ENCODE assay signal across 1 cellular context in the genomic region with DNA sequence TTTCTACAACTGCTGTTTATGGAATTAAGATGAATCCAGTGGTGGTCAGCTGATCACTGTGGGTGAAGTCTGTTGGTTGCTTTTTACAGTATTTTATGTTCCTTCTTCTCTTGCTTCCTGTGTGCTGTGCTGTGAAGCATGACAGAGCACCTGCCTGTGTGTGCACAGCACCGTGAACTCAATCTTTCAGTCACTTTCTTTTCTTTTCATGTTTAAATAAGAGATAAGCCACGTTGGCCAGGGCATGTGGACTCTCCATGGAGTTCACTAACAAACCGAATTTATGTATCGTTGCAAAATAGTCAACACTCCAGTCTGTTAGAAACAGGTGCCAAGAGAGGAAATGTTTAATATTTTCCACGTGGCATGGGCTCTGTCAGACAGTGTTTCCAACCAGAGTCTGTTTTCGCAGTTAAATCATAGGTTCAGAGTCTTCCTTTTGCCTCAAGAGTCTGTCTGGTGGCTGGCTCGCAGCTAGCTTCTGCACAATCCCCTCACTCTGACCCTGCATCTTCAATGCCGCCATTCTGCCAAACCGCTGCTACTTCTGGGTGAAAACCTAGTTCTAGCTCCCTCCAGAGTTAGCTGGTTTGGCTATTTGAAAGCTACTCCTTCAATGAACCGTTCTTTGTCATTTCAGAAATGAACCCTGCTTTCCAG.
TF ChIP-seq lines count a peak whose summit lies in the region.

No MANE protein-coding gene starts in this region.

TF ChIP-seq in HepG2, 621 proteins besides CTCF, POLR2A, EP300 and RAD21 (continued from another document and continues in another):
- TF ChIP-seq RBM39 (IDR thresholded peaks at IDR 0.05; ENCODE audit: low read depth, low read length, poor library complexity, severe bottlenecking) = no peak
- TF ChIP-seq SETDB1 (CRISPR knock-in tag; IDR thresholded peaks at IDR 0.05; ENCODE audit: borderline replicate concordance) = no peak
- TF ChIP-seq, protein P1, sequence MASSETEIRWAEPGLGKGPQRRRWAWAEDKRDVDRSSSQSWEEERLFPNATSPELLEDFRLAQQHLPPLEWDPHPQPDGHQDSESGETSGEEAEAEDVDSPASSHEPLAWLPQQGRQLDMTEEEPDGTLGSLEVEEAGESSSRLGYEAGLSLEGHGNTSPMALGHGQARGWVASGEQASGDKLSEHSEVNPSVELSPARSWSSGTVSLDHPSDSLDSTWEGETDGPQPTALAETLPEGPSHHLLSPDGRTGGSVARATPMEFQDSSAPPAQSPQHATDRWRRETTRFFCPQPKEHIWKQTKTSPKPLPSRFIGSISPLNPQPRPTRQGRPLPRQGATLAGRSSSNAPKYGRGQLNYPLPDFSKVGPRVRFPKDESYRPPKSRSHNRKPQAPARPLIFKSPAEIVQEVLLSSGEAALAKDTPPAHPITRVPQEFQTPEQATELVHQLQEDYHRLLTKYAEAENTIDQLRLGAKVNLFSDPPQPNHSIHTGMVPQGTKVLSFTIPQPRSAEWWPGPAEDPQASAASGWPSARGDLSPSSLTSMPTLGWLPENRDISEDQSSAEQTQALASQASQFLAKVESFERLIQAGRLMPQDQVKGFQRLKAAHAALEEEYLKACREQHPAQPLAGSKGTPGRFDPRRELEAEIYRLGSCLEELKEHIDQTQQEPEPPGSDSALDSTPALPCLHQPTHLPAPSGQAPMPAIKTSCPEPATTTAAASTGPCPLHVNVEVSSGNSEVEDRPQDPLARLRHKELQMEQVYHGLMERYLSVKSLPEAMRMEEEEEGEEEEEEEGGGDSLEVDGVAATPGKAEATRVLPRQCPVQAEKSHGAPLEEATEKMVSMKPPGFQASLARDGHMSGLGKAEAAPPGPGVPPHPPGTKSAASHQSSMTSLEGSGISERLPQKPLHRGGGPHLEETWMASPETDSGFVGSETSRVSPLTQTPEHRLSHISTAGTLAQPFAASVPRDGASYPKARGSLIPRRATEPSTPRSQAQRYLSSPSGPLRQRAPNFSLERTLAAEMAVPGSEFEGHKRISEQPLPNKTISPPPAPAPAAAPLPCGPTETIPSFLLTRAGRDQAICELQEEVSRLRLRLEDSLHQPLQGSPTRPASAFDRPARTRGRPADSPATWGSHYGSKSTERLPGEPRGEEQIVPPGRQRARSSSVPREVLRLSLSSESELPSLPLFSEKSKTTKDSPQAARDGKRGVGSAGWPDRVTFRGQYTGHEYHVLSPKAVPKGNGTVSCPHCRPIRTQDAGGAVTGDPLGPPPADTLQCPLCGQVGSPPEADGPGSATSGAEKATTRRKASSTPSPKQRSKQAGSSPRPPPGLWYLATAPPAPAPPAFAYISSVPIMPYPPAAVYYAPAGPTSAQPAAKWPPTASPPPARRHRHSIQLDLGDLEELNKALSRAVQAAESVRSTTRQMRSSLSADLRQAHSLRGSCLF (CRISPR knock-in tag; IDR thresholded peaks at IDR 0.05; ENCODE audit: borderline replicate concordance) = no peak
- TF ChIP-seq EHMT2 (IDR thresholded peaks at IDR 0.05; ENCODE audit: borderline replicate concordance, low read depth, low read length) = no peak
- TF ChIP-seq NR3C1 (CRISPR knock-in tag; IDR thresholded peaks at IDR 0.05) = no peak
- no peak for TF ChIP-seq ADNP (CRISPR knock-in tag; IDR thresholded peaks at IDR 0.05)
- TF ChIP-seq, protein P2, sequence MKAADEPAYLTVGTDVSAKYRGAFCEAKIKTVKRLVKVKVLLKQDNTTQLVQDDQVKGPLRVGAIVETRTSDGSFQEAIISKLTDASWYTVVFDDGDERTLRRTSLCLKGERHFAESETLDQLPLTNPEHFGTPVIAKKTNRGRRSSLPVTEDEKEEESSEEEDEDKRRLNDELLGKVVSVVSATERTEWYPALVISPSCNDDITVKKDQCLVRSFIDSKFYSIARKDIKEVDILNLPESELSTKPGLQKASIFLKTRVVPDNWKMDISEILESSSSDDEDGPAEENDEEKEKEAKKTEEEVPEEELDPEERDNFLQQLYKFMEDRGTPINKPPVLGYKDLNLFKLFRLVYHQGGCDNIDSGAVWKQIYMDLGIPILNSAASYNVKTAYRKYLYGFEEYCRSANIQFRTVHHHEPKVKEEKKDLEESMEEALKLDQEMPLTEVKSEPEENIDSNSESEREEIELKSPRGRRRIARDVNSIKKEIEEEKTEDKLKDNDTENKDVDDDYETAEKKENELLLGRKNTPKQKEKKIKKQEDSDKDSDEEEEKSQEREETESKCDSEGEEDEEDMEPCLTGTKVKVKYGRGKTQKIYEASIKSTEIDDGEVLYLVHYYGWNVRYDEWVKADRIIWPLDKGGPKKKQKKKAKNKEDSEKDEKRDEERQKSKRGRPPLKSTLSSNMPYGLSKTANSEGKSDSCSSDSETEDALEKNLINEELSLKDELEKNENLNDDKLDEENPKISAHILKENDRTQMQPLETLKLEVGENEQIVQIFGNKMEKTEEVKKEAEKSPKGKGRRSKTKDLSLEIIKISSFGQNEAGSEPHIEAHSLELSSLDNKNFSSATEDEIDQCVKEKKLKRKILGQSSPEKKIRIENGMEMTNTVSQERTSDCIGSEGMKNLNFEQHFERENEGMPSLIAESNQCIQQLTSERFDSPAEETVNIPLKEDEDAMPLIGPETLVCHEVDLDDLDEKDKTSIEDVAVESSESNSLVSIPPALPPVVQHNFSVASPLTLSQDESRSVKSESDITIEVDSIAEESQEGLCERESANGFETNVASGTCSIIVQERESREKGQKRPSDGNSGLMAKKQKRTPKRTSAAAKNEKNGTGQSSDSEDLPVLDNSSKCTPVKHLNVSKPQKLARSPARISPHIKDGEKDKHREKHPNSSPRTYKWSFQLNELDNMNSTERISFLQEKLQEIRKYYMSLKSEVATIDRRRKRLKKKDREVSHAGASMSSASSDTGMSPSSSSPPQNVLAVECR (CRISPR knock-in tag; IDR thresholded peaks at IDR 0.05; ENCODE audit: borderline replicate concordance) = peak; percentile 60; the same call in 1 of the 2 replicates
- TF ChIP-seq SOX5 (CRISPR knock-in tag; IDR thresholded peaks at IDR 0.05; ENCODE audit: borderline replicate concordance) = peak; percentile 70; the same call in 1 of the 2 replicates
- TF ChIP-seq ZNF558 (CRISPR knock-in tag; IDR thresholded peaks at IDR 0.05; ENCODE audit: borderline replicate concordance) = no peak
- TF ChIP-seq ZSCAN12 (CRISPR knock-in tag; IDR thresholded peaks at IDR 0.05) = no peak
- TF ChIP-seq POLR2AphosphoS2 (IDR thresholded peaks at IDR 0.05; ENCODE audit: low read depth, low read length) = no peak
- no peak for TF ChIP-seq ZNF234 (CRISPR knock-in tag; conservative IDR thresholded peaks at IDR 0.05)
- TF ChIP-seq SALL1 (CRISPR knock-in tag; IDR thresholded peaks at IDR 0.05) = peak; percentile 91
- no peak for TF ChIP-seq KLF13 (CRISPR knock-in tag; IDR thresholded peaks at IDR 0.05)
- TF ChIP-seq HHEX (CRISPR knock-in tag; IDR thresholded peaks at IDR 0.05) = no peak
- TF ChIP-seq, protein P3, sequence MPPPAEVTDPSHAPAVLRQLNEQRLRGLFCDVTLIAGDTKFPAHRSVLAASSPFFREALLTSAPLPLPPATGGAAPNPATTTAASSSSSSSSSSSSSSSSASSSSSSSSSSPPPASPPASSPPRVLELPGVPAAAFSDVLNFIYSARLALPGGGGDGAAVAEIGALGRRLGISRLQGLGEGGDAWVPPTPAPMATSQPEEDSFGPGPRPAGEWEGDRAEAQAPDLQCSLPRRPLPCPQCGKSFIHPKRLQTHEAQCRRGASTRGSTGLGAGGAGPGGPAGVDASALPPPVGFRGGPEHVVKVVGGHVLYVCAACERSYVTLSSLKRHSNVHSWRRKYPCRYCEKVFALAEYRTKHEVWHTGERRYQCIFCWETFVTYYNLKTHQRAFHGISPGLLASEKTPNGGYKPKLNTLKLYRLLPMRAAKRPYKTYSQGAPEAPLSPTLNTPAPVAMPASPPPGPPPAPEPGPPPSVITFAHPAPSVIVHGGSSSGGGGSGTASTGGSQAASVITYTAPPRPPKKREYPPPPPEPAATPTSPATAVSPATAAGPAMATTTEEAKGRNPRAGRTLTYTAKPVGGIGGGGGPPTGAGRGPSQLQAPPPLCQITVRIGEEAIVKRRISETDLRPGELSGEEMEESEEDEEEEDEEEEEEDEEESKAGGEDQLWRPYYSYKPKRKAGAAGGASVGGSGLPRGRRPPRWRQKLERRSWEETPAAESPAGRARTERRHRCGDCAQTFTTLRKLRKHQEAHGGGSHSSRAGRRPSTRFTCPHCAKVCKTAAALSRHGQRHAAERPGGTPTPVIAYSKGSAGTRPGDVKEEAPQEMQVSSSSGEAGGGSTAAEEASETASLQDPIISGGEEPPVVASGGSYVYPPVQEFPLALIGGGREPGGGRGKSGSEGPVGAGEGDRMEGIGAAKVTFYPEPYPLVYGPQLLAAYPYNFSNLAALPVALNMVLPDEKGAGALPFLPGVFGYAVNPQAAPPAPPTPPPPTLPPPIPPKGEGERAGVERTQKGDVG (CRISPR knock-in tag; IDR thresholded peaks at IDR 0.05; ENCODE audit: borderline replicate concordance) = no peak
- 0 out of 2 replicates have a peak, but pooled peaks have one; percentile 23 for TF ChIP-seq MIXL1 (CRISPR knock-in tag; IDR thresholded peaks at IDR 0.05)
- TF ChIP-seq ZNF333 (CRISPR knock-in tag; IDR thresholded peaks at IDR 0.05; ENCODE audit: borderline replicate concordance) = no peak
- TF ChIP-seq, protein P4, sequence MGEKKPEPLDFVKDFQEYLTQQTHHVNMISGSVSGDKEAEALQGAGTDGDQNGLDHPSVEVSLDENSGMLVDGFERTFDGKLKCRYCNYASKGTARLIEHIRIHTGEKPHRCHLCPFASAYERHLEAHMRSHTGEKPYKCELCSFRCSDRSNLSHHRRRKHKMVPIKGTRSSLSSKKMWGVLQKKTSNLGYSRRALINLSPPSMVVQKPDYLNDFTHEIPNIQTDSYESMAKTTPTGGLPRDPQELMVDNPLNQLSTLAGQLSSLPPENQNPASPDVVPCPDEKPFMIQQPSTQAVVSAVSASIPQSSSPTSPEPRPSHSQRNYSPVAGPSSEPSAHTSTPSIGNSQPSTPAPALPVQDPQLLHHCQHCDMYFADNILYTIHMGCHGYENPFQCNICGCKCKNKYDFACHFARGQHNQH (CRISPR knock-in tag; IDR thresholded peaks at IDR 0.05) = 0 out of 2 replicates have a peak, but pooled peaks have one; percentile 12
- TF ChIP-seq ZNF24 (IDR thresholded peaks at IDR 0.05) = no peak
- TF ChIP-seq, protein P5, sequence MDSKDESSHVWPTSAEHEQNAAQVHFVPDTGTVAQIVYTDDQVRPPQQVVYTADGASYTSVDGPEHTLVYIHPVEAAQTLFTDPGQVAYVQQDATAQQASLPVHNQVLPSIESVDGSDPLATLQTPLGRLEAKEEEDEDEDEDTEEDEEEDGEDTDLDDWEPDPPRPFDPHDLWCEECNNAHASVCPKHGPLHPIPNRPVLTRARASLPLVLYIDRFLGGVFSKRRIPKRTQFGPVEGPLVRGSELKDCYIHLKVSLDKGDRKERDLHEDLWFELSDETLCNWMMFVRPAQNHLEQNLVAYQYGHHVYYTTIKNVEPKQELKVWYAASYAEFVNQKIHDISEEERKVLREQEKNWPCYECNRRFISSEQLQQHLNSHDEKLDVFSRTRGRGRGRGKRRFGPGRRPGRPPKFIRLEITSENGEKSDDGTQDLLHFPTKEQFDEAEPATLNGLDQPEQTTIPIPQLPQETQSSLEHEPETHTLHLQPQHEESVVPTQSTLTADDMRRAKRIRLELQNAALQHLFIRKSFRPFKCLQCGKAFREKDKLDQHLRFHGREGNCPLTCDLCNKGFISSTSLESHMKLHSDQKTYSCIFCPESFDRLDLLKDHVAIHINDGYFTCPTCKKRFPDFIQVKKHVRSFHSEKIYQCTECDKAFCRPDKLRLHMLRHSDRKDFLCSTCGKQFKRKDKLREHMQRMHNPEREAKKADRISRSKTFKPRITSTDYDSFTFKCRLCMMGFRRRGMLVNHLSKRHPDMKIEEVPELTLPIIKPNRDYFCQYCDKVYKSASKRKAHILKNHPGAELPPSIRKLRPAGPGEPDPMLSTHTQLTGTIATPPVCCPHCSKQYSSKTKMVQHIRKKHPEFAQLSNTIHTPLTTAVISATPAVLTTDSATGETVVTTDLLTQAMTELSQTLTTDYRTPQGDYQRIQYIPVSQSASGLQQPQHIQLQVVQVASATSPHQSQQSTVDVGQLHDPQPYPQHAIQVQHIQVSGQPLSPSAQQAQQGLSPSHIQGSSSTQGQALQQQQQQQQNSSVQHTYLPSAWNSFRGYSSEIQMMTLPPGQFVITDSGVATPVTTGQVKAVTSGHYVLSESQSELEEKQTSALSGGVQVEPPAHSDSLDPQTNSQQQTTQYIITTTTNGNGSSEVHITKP (CRISPR knock-in tag; IDR thresholded peaks at IDR 0.05; ENCODE audit: low read depth) = no peak
- peak; percentile 28; the same call in 1 of the 2 replicates for TF ChIP-seq NR2C2 (CRISPR knock-in tag; IDR thresholded peaks at IDR 0.05; ENCODE audit: borderline replicate concordance)
- no peak for TF ChIP-seq FOXP1 (IDR thresholded peaks at IDR 0.05)
- peak; percentile 75 for TF ChIP-seq FOXP1 (CRISPR knock-in tag; IDR thresholded peaks at IDR 0.05)
- no peak for TF ChIP-seq HCFC1 (IDR thresholded peaks at IDR 0.05; ENCODE audit: low read depth, low read length)
- TF ChIP-seq ZNF766 (CRISPR knock-in tag; IDR thresholded peaks at IDR 0.05; ENCODE audit: borderline replicate concordance) = peak; percentile 60; the same call in 1 of the 2 replicates
- TF ChIP-seq, protein P6, sequence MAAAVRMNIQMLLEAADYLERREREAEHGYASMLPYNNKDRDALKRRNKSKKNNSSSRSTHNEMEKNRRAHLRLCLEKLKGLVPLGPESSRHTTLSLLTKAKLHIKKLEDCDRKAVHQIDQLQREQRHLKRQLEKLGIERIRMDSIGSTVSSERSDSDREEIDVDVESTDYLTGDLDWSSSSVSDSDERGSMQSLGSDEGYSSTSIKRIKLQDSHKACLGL (CRISPR knock-in tag; IDR thresholded peaks at IDR 0.05) = no peak
- peak; percentile 10; the same call in 1 of the 2 replicates for TF ChIP-seq CBX5 (CRISPR knock-in tag; IDR thresholded peaks at IDR 0.05; ENCODE audit: borderline replicate concordance)
- no peak for TF ChIP-seq MAFF (IDR thresholded peaks at IDR 0.05; ENCODE audit: low read depth, low read length)
- TF ChIP-seq, protein P7, sequence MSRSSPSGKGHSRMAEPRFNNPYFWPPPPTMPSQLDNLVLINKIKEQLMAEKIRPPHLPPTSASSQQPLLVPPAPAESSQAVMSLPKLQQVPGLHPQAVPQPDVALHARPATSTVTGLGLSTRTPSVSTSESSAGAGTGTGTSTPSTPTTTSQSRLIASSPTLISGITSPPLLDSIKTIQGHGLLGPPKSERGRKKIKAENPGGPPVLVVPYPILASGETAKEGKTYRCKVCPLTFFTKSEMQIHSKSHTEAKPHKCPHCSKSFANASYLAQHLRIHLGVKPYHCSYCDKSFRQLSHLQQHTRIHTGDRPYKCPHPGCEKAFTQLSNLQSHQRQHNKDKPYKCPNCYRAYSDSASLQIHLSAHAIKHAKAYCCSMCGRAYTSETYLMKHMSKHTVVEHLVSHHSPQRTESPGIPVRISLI (CRISPR knock-in tag; IDR thresholded peaks at IDR 0.05; ENCODE audit: borderline replicate concordance) = no peak
- no peak for TF ChIP-seq NCOA1 (CRISPR knock-in tag; IDR thresholded peaks at IDR 0.05)
- TF ChIP-seq, protein P8, sequence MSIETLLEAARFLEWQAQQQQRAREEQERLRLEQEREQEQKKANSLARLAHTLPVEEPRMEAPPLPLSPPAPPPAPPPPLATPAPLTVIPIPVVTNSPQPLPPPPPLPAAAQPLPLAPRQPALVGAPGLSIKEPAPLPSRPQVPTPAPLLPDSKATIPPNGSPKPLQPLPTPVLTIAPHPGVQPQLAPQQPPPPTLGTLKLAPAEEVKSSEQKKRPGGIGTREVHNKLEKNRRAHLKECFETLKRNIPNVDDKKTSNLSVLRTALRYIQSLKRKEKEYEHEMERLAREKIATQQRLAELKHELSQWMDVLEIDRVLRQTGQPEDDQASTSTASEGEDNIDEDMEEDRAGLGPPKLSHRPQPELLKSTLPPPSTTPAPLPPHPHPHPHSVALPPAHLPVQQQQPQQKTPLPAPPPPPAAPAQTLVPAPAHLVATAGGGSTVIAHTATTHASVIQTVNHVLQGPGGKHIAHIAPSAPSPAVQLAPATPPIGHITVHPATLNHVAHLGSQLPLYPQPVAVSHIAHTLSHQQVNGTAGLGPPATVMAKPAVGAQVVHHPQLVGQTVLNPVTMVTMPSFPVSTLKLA (IDR thresholded peaks at IDR 0.05) = peak; percentile 48; the same call in 1 of the 2 replicates
- TF ChIP-seq GABPB1 (CRISPR knock-in tag; IDR thresholded peaks at IDR 0.05) = no peak; the same call in 1 of the 2 replicates
- peak; percentile 77 for TF ChIP-seq FOXJ3 (CRISPR knock-in tag; IDR thresholded peaks at IDR 0.05; ENCODE audit: borderline replicate concordance)
